ENCODE assay signal across 11 cellular contexts in the genomic region with DNA sequence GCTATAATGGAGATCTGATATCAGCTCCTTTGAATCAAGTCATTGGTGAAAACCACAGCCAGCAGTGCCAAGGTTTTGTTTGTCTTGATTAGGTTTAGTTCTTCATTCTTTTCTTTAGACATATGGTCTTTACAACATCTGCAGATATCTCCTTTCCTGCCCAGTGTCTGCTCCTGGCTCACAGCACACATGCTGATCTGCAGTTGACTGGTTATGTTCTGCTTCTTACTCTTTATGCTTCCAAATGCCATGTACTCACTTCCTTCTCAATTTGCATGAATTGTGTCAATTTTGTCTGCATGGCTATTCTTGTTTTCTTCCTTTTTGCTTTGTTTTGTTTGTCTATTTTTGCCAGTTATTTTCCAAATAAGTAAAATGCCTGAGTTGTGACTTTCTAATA. TPM values are rescaled to one million over a fixed set of nuclear protein-coding genes. Genes with fewer than 3 reads are reported as not detected.
A peak's percentile ranks its signal among the peaks of the same experiment; 100 is the strongest.
DNase-seq lines count a peak whose midpoint lies in the region; ATAC-seq, FAIRE-seq and TF ChIP-seq lines count a peak whose summit lies in the region.
"Had no signal": no experiment of that assay in that cellular context is flagged by ENCODE, and none has a peak within 500 bp of the region (broad histone marks: within the 10 kb centered on the region; RNA-seq: fewer than 3 reads in every experiment).

No MANE protein-coding gene starts in this region.

- H3K36me3 ChIP-seq in keratinocyte (ENCODE audit: control insufficient read depth in 2 of 2, extremely low read depth in 1 of 2, insufficient read depth in 2 of 2, low read length in 2 of 2): no peaks in the 10 kb centered on the region
- no peaks in the 10 kb centered on the region for H3K36me3 ChIP-seq in vagina
- H3K36me3 ChIP-seq: thoracic aorta had no signal

- no peak for TF ChIP-seq CTCF in keratinocyte (optimal IDR thresholded peaks at IDR 0.05 in 1 of 3, IDR thresholded peaks at IDR 0.05 in 1 of 3, conservative IDR thresholded peaks at IDR 0.05 in 1 of 3; ENCODE audit: extremely low read depth in 1 of 3, insufficient read depth in 2 of 3, low read length in 3 of 3)
- no peak for TF ChIP-seq CTCF in vagina (IDR thresholded peaks at IDR 0.05)

- dilution Hi-C loops in keratinocyte (cut with MboI; ENCODE audit: extremely low pct_ligation_motif_present, low sequenced_read_pairs): no loop called here

- H3K27ac ChIP-seq in keratinocyte (ENCODE audit: control insufficient read depth, insufficient read depth, low read length): no peak overlapping the region
- no peak overlapping the region for H3K27ac ChIP-seq in vagina
- H3K27ac ChIP-seq: thoracic aorta had no signal

- no peak overlapping the region for H3K4me2 ChIP-seq in keratinocyte (ENCODE audit: control insufficient read depth, extremely low read depth, insufficient read depth, low read depth, low read length)

- H3K9ac ChIP-seq in keratinocyte (ENCODE audit: control insufficient read depth, extremely low read depth, insufficient read depth, low read length): no peak overlapping the region

- H3K4me1 ChIP-seq in keratinocyte (ENCODE audit: control insufficient read depth, extremely low read depth, insufficient read depth, low read length): peaks cover 36% of the 10 kb centered on the region
- H3K4me1 ChIP-seq in vagina: peaks cover 7% of the 10 kb centered on the region

- FAIRE-seq in keratinocyte (lab: Jason Lieb, UNC): peak; percentile 13

- no peaks in the 10 kb centered on the region for H3K27me3 ChIP-seq in keratinocyte (ENCODE audit: control insufficient read depth, extremely low read depth, insufficient read depth, low read length)
- H3K27me3 ChIP-seq in vagina: no peaks in the 10 kb centered on the region

- H2AFZ ChIP-seq in keratinocyte (ENCODE audit: control insufficient read depth, low read length): no peak overlapping the region

- no peaks in the 10 kb centered on the region for H3K79me2 ChIP-seq in keratinocyte (ENCODE audit: control insufficient read depth, insufficient read depth, low read length)

- no peak for ATAC-seq in GM21447 (IDR thresholded peaks at IDR 0.05; ENCODE audit: unreplicated experiment)
- no peak for ATAC-seq in HG02884 (IDR thresholded peaks at IDR 0.05; ENCODE audit: unreplicated experiment)

- H3K4me3 ChIP-seq in keratinocyte (ENCODE audit: control insufficient read depth in 2 of 3, extremely low read depth in 1 of 3, insufficient read depth in 2 of 3, low read depth in 1 of 3, low read length in 3 of 3) (no peak overlapping the region), vagina (no peak overlapping the region)
- H3K4me3 ChIP-seq: thoracic aorta had no signal

- intact Hi-C loops in vagina (cut with DNase I): no loop called here

- H3K9me3 ChIP-seq in keratinocyte (ENCODE audit: control insufficient read depth, low read depth, low read length) (no peaks in the 10 kb centered on the region), vagina (no peaks in the 10 kb centered on the region)
- H3K9me3 ChIP-seq: thoracic aorta had no signal

- H3K9me1 ChIP-seq in keratinocyte (ENCODE audit: control insufficient read depth, extremely low read depth, insufficient read depth, low read length): no peaks in the 10 kb centered on the region

- DNase-seq in CD1c-positive myeloid dendritic cell (ENCODE audit: extremely low spot score): peak; percentile 68
- peak; percentile 30 for DNase-seq in OCI-M1 (lab: John Stamatoyannopoulos, UW)
- no peak for DNase-seq in keratinocyte (ENCODE audit: low read depth, low spot score)
- no peak for DNase-seq in D341Med (ENCODE audit: low spot score)
- no peak for DNase-seq in vagina (ENCODE audit: extremely low spot score in 2 of 2)
- DNase-seq: left cardiac atrium, NCI-H2081 treated with DMSO at 0.1 percent for 48 hours had no signal

- TF ChIP-seq POLR2A in GM19099 (IDR thresholded peaks at IDR 0.05; ENCODE audit: extremely low read depth, insufficient read length, low read depth) (peak; percentile 26), vagina (IDR thresholded peaks at IDR 0.05) (no peak)

- no peaks in the 10 kb centered on the region for H4K20me1 ChIP-seq in keratinocyte (ENCODE audit: control insufficient read depth, extremely low read depth, insufficient read depth, low read length)

RNA-seq across cellular contexts. Expression of a gene that starts 8.0 kb away (rescaled TPM):
- polyA plus RNA-seq in keratinocyte: 15.9 to 28.6 TPM (median 25.3 TPM) in 3 replicates
- 4.2 TPM for polyA plus RNA-seq in keratinocyte (2011; ENCODE audit: low read depth)
- 15.0 and 18.9 TPM in 2 replicates for polyA plus RNA-seq in keratinocyte (2011; cell fraction: cytosol; rRNA removed)
- 29.7 and 33.2 TPM in 2 replicates for polyA plus RNA-seq in keratinocyte (2011; cell fraction: nucleus; rRNA removed)
- 4.4 and 19.4 TPM in 2 replicates for polyA plus RNA-seq in keratinocyte (2012; ENCODE audit: low replicate concordance)
- 15.2 to 21.8 TPM (median 18.5 TPM) in 3 replicates for polyA minus RNA-seq in keratinocyte
- 8.6 TPM for polyA minus RNA-seq in keratinocyte (2011; cell fraction: cytosol; rRNA and poly(A)+ RNA removed)
- polyA minus RNA-seq in keratinocyte (2011; cell fraction: nucleus; rRNA and poly(A)+ RNA removed): 9.9 and 15.5 TPM in 2 replicates
- total RNA-seq in vagina: 9.6 TPM

Comparison
In these comparisons a context has a peak if more than half of its experiments do, and no peak if none do; other contexts are left out.
1. DNase-seq: peak in CD1c-positive myeloid dendritic cell (single experiment) and OCI-M1 (single experiment); none in keratinocyte (single experiment), D341Med (single experiment) and vagina (0 of 2).